ENCODE assay signal across 1 cellular context in genomic region chr14:31261859-31262739, GRCh38.
A peak's percentile ranks its signal among the peaks of the same experiment; 100 is the strongest.
TF ChIP-seq lines count a peak whose summit lies in the region.

No MANE protein-coding gene starts in this region.

TF ChIP-seq in HepG2, 621 proteins besides CTCF, POLR2A, EP300 and RAD21 (continued from another document and continues in another):
- peak; percentile 93; the same call in 1 of the 2 replicates for TF ChIP-seq ZGPAT (CRISPR knock-in tag; IDR thresholded peaks at IDR 0.05)
- TF ChIP-seq ZNF142 (CRISPR knock-in tag; IDR thresholded peaks at IDR 0.05) = no peak
- no peak for TF ChIP-seq ZXDC (CRISPR knock-in tag; IDR thresholded peaks at IDR 0.05)
- peak; percentile 71; the same call in 1 of the 2 replicates for TF ChIP-seq ZNF574 (CRISPR knock-in tag; IDR thresholded peaks at IDR 0.05)
- no peak; the same call in 1 of the 2 replicates for TF ChIP-seq RERE (CRISPR knock-in tag; IDR thresholded peaks at IDR 0.05; ENCODE audit: low read depth)
- TF ChIP-seq PRMT3 (CRISPR knock-in tag; IDR thresholded peaks at IDR 0.05; ENCODE audit: borderline replicate concordance, low read depth) = no peak
- no peak for TF ChIP-seq SMARCC2 (IDR thresholded peaks at IDR 0.05)
- no peak for TF ChIP-seq ZUFSP (CRISPR knock-in tag; IDR thresholded peaks at IDR 0.05; ENCODE audit: borderline replicate concordance)
- TF ChIP-seq ZNF530 (CRISPR knock-in tag; IDR thresholded peaks at IDR 0.05; ENCODE audit: low read depth) = no peak
- peak; percentile 81 for TF ChIP-seq KDM6A (CRISPR knock-in tag; IDR thresholded peaks at IDR 0.05; ENCODE audit: low read depth)
- peak; percentile 69; the same call in 1 of the 2 replicates for TF ChIP-seq DMAP1 (CRISPR knock-in tag; IDR thresholded peaks at IDR 0.05)
- no peak; the same call in none of the 2 replicates for TF ChIP-seq ZNF644 (CRISPR knock-in tag; IDR thresholded peaks at IDR 0.05; ENCODE audit: low read depth)
- TF ChIP-seq FLYWCH1 (CRISPR knock-in tag; IDR thresholded peaks at IDR 0.05) = no peak
- no peak for TF ChIP-seq NFE2L1 (CRISPR knock-in tag; IDR thresholded peaks at IDR 0.05; ENCODE audit: borderline replicate concordance)
- peak; percentile 95 for TF ChIP-seq NR2F6 (IDR thresholded peaks at IDR 0.05)
- peak; percentile 89 for TF ChIP-seq NR2F6 (CRISPR knock-in tag; IDR thresholded peaks at IDR 0.05)
- no peak for TF ChIP-seq ATM (IDR thresholded peaks at IDR 0.05; ENCODE audit: borderline replicate concordance)
- peak; percentile 91; the same call in 1 of the 2 replicates for TF ChIP-seq ZNF292 (CRISPR knock-in tag; IDR thresholded peaks at IDR 0.05; ENCODE audit: borderline replicate concordance, low read depth)
- TF ChIP-seq ZNF12 (CRISPR knock-in tag; IDR thresholded peaks at IDR 0.05) = peak; percentile 68; the same call in 1 of the 2 replicates
- no peak; the same call in 1 of the 2 replicates for TF ChIP-seq ARID2 (CRISPR knock-in tag; IDR thresholded peaks at IDR 0.05; ENCODE audit: borderline replicate concordance)
- no peak for TF ChIP-seq MXD1 (CRISPR knock-in tag; IDR thresholded peaks at IDR 0.05)
- TF ChIP-seq ZFX (CRISPR knock-in tag; IDR thresholded peaks at IDR 0.05; ENCODE audit: low read depth) = no peak
- TF ChIP-seq CBX2 (IDR thresholded peaks at IDR 0.05; ENCODE audit: low read depth, low read length) = no peak
- TF ChIP-seq CBX2 (CRISPR knock-in tag; IDR thresholded peaks at IDR 0.05; ENCODE audit: low read depth) = no peak
- TF ChIP-seq PRDM15 (CRISPR knock-in tag; IDR thresholded peaks at IDR 0.05) = peak; percentile 24; the same call in 1 of the 2 replicates
- TF ChIP-seq ZBTB1 (CRISPR knock-in tag; IDR thresholded peaks at IDR 0.05; ENCODE audit: borderline replicate concordance) = no peak
- no peak for TF ChIP-seq MYNN (CRISPR knock-in tag; IDR thresholded peaks at IDR 0.05; ENCODE audit: low read depth)
- TF ChIP-seq ZNF446 (CRISPR knock-in tag; IDR thresholded peaks at IDR 0.05) = 0 out of 2 replicates have a peak, but pooled peaks have one; percentile 41
- TF ChIP-seq ZNF205 (CRISPR knock-in tag; IDR thresholded peaks at IDR 0.05) = peak; percentile 88
- peak; percentile 35; the same call in 1 of the 2 replicates for TF ChIP-seq ZBTB38 (CRISPR knock-in tag; IDR thresholded peaks at IDR 0.05)
